ENCODE assay signal across 8 cellular contexts in the genomic region with DNA sequence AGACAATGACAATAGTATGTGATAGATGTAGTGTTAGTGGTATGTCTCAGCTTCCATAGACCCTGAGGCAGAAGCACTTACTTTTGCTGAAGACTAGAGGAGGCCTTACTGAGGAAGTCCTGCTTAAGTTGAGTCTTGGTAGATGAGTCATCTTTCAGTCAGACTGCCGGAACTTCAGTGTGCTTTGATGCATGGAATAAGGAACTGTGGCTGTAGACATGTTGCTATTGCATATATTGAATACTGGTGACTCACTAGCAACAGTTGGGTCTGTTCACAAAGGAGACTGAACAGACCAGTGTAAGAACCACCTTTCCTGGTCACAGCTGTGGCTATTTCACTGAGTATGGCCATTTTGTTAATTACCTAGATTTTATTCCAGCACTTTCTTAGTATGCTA.
A peak's percentile ranks its signal among the peaks of the same experiment; 100 is the strongest.
DNase-seq lines count a peak whose midpoint lies in the region; ATAC-seq and TF ChIP-seq lines count a peak whose summit lies in the region.

No MANE protein-coding gene starts in this region.

- no peak for TF ChIP-seq CTCF in activated B cell treated with CpG ODN at 0.5 μM for 24 hours (IDR thresholded peaks at IDR 0.05)
- no peak for TF ChIP-seq CTCF in lower lobe of right lung (IDR thresholded peaks at IDR 0.05)

- no peaks in the 10 kb centered on the region for H3K4me1 Mint-ChIP-seq in activated B cell treated with CpG ODN at 0.5 μM for 24 hours

- H3K36me3 Mint-ChIP-seq in activated B cell treated with CpG ODN at 0.5 μM for 24 hours (ENCODE audit: low read depth) = no peaks in the 10 kb centered on the region

- DNase-seq in GDM1 (lab: John Stamatoyannopoulos, UW) (peak; percentile 93), HS-5 (ENCODE audit: low read depth) (peak; percentile 18), activated B cell treated with CpG ODN at 0.5 μM for 24 hours (no peak), hepatic stellate cell (ENCODE audit: low spot score) (no peak), T-helper 2 cell (no peak), lower lobe of right lung (no peak)
- no peak for DNase-seq in activated effector memory CD4-positive, alpha-beta T cell treated with Interleukin-2 at 50 U/mL for 16 hours

- ATAC-seq in GM21529 (IDR thresholded peaks at IDR 0.05; ENCODE audit: unreplicated experiment) (peak; percentile 99), activated B cell treated with CpG ODN at 0.5 μM for 24 hours (ENCODE audit: low read depth) (peak; percentile 68), lower lobe of right lung (no peak)

- no peaks in the 10 kb centered on the region for H3K27me3 Mint-ChIP-seq in activated B cell treated with CpG ODN at 0.5 μM for 24 hours

- H3K4me3 ChIP-seq in lower lobe of right lung = no peak overlapping the region

- CTCF ChIA-PET in activated B cell treated with CpG ODN at 0.5 μM for 24 hours (lab: Charles Lee) = interaction anchor here (0.7 kb wide), 1 partner anchor 132 kb away, joined by 3 read pairs; no protein-coding TSS in a partner anchor

- POLR2A ChIA-PET in activated B cell treated with CpG ODN at 0.5 μM for 24 hours (lab: Charles Lee) = no interaction called here

- H3K4me3 Mint-ChIP-seq in activated B cell treated with CpG ODN at 0.5 μM for 24 hours = no peak overlapping the region

- no peaks in the 10 kb centered on the region for H3K4me1 ChIP-seq in lower lobe of right lung

- peaks cover 10% of the 10 kb centered on the region for H3K9me3 ChIP-seq in lower lobe of right lung

- no peak overlapping the region for H3K27ac ChIP-seq in lower lobe of right lung

- no peak overlapping the region for H3K27ac Mint-ChIP-seq in activated B cell treated with CpG ODN at 0.5 μM for 24 hours

- peaks cover 12% of the 10 kb centered on the region for H3K9me3 Mint-ChIP-seq in activated B cell treated with CpG ODN at 0.5 μM for 24 hours

- H3K36me3 ChIP-seq in lower lobe of right lung = no peaks in the 10 kb centered on the region

- intact Hi-C loops in activated B cell treated with CpG ODN at 0.5 μM for 24 hours (cut with micrococcal nuclease) = no loop called here
- intact Hi-C loops in lower lobe of right lung (cut with DNase I) = no loop called here

- H3K27me3 ChIP-seq in lower lobe of right lung (ENCODE audit: low read depth) = no peaks in the 10 kb centered on the region

Comparison
In these comparisons a context has a peak if more than half of its experiments do, and no peak if none do; other contexts are left out.
1. DNase-seq: peak in GDM1 (single experiment) and HS-5 (single experiment); none in activated B cell treated with CpG ODN at 0.5 μM for 24 hours (single experiment), hepatic stellate cell (single experiment), activated effector memory CD4-positive, alpha-beta T cell treated with Interleukin-2 at 50 U/mL for 16 hours (single experiment), T-helper 2 cell (0 of 5) and lower lobe of right lung (single experiment).
2. ATAC-seq: peak in GM21529 (single experiment) and activated B cell treated with CpG ODN at 0.5 μM for 24 hours (single experiment); none in lower lobe of right lung (0 of 2).